In the genomic region with DNA sequence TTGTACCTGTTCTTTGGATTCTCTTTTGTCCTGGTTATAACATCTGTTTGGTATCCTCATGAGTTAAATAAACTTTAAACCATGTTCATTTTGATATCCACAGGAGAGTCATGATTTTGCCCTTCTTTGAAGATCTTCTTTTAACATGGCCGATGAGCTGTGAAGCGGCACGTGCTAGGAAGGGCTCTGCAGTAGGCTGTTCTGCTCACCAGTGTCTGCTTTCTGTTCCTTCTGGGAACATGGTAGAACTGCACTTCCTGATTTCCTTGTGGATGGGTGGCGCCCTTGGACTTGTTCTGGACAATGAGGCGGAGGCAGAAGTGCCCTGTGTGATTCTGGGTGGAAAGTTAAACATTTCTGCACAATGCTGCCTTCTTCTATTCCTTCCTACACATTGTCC, we compare ENCODE assay signal across 26 cellular contexts.
A peak's percentile ranks its signal among the peaks of the same experiment; 100 is the strongest.
DNase-seq lines count a peak whose midpoint lies in the region; ATAC-seq, FAIRE-seq and TF ChIP-seq lines count a peak whose summit lies in the region.
"Had no signal": no experiment of that assay in that cellular context is flagged by ENCODE, and none has a peak within 500 bp of the region (broad histone marks: within the 10 kb centered on the region; RNA-seq: fewer than 3 reads in every experiment).

No MANE protein-coding gene starts in this region.

- H3K4ac ChIP-seq in H1 (replicated peaks; ENCODE audit: insufficient read length, low read depth, low read length) = no peak overlapping the region

- POLR2A ChIA-PET in HEK293 (lab: Yijun Ruan, JAX) (no interaction called here), H1 (lab: Charles Lee; ENCODE audit: partially characterized antibody) (no interaction called here)

- no peaks in the 10 kb centered on the region for H3F3A ChIP-seq in GM23338 (replicated peaks; ENCODE audit: low read depth)

- peaks cover 100% of the 10 kb centered on the region for H3K9me3 Mint-ChIP-seq in GM23338

- ATAC-seq in GM23338 = no peak

- peaks cover 7% of the 10 kb centered on the region for H3K27me3 Mint-ChIP-seq in GM23338 (ENCODE audit: insufficient read depth, low read depth, poor library complexity)
- H3K27me3 Mint-ChIP-seq: CD4-positive, alpha-beta memory T cell; CD4-positive, CD25-positive, alpha-beta regulatory T cell; CD8-positive, alpha-beta memory T cell had no signal

- H3K4me1 ChIP-seq in GM23338 (ENCODE audit: insufficient read depth) (peaks cover 4% of the 10 kb centered on the region; the same call in 1 of the 2 replicates), HEK293 (ENCODE audit: control insufficient read depth, insufficient read depth, low read length) (no peaks in the 10 kb centered on the region), H1 (replicated peaks in 1 of 4; ENCODE audit: control insufficient read depth in 3 of 4, insufficient read depth in 4 of 4, low read length in 3 of 4) (peaks cover 2 to 5% (median 4%) of the 10 kb centered on the region in 4 experiments), hepatocyte (ENCODE audit: insufficient read depth) (no peaks in the 10 kb centered on the region)
- H3K4me1 ChIP-seq: BE2C, BLaER1 had no signal

- H4K20me1 ChIP-seq in GM23338 (replicated peaks; ENCODE audit: insufficient read depth) (no peaks in the 10 kb centered on the region), H1 (replicated peaks in 1 of 2; ENCODE audit: control insufficient read depth in 1 of 2, insufficient read depth in 2 of 2, low read length in 2 of 2) (no peaks in the 10 kb centered on the region), hepatocyte (ENCODE audit: insufficient read depth, poor library complexity, severe bottlenecking) (no peaks in the 10 kb centered on the region)
- H4K20me1 ChIP-seq: BLaER1 had no signal

- H3K4me2 ChIP-seq in GM23338 = no peak overlapping the region
- no peak overlapping the region for H3K4me2 ChIP-seq in H1 (ENCODE audit: insufficient read depth in 1 of 2, low read depth in 2 of 2, low read length in 2 of 2)
- H3K4me2 ChIP-seq in hepatocyte = no peak overlapping the region
- H3K4me2 ChIP-seq: BLaER1 had no signal

- peaks cover 44% of the 10 kb centered on the region for H3K36me3 Mint-ChIP-seq in GM23338 (ENCODE audit: low read depth)
- H3K36me3 Mint-ChIP-seq: CD14-positive monocyte; CD4-positive, alpha-beta memory T cell; CD4-positive, CD25-positive, alpha-beta regulatory T cell had no signal

- no peak overlapping the region for H3K4me3 Mint-ChIP-seq in GM23338
- H3K4me3 Mint-ChIP-seq: CD14-positive monocyte; CD4-positive, alpha-beta memory T cell; CD4-positive, CD25-positive, alpha-beta regulatory T cell; CD8-positive, alpha-beta memory T cell had no signal

- H3K18ac ChIP-seq in H1 (ENCODE audit: extremely low read depth, low read length) = no peak overlapping the region

- TF ChIP-seq CTCF in GM23338 (conservative IDR thresholded peaks at IDR 0.05; ENCODE audit: low read depth in 2 of 2) = no peak
- TF ChIP-seq CTCF in HEK293 (tag by site-specific recombination; IDR thresholded peaks at IDR 0.05) = no peak
- TF ChIP-seq CTCF in H1 (IDR thresholded peaks at IDR 0.05; ENCODE audit: control extremely low read depth in 1 of 3, insufficient read depth in 1 of 3, low read depth in 1 of 3, low read length in 3 of 3) = no peak
- no peak for TF ChIP-seq CTCF in hepatocyte (IDR thresholded peaks at IDR 0.05; ENCODE audit: poor library complexity)

- H3K36me3 ChIP-seq in GM23338 (ENCODE audit: insufficient read depth) (peaks cover 9% of the 10 kb centered on the region; the same call in 1 of the 2 replicates), HEK293 (ENCODE audit: control insufficient read depth in 2 of 2, insufficient read depth in 1 of 2, low read length in 2 of 2) (no peaks in the 10 kb centered on the region), H1 (ENCODE audit: control insufficient read depth in 2 of 4, insufficient read depth in 4 of 4, low read length in 3 of 4) (peaks cover 0 to 12% (median 0%) of the 10 kb centered on the region in 4 experiments; a peak in 2 of 8 replicates), hepatocyte (replicated peaks; ENCODE audit: insufficient read depth, low read depth) (no peaks in the 10 kb centered on the region)
- H3K36me3 ChIP-seq: BE2C, BLaER1 had no signal

- WGBS in H1 (ENCODE audit: extremely low coverage in 1 of 2, insufficient coverage in 1 of 2, insufficient read length in 1 of 2, insufficient replicate concordance in 2 of 2, low coverage in 1 of 2, low lambda C conversion rate in 2 of 2, missing lambda C conversion rate in 1 of 2), 2 experiments = 77% methylated on average over 5 of the region's 5 CpGs; no CpG with 5 or more reads in 1 of the 2 experiments
- WGBS in hepatocyte (ENCODE audit: low lambda C conversion rate, missing lambda C conversion rate) = 74% methylated on average over 5 of the region's 5 CpGs

- no peak overlapping the region; the same call in 1 of the 2 replicates for H2BK12ac ChIP-seq in H1 (ENCODE audit: low read depth, low read length)

- H3K23me2 ChIP-seq in H1 (ENCODE audit: low read depth, low read length) = no peaks in the 10 kb centered on the region

- no peak overlapping the region for H3K27ac Mint-ChIP-seq in GM23338
- H3K27ac Mint-ChIP-seq: CD14-positive monocyte; CD4-positive, alpha-beta memory T cell; CD4-positive, CD25-positive, alpha-beta regulatory T cell; CD8-positive, alpha-beta memory T cell had no signal

- H3K9ac ChIP-seq in H1 (replicated peaks in 1 of 4; ENCODE audit: extremely low read depth in 1 of 4, low read depth in 3 of 4, low read length in 3 of 4) = no peak overlapping the region
- H3K9ac ChIP-seq: BLaER1 had no signal

- no peak overlapping the region for H4K8ac ChIP-seq in H1 (ENCODE audit: extremely low read depth, insufficient read depth, low read length)

- CTCF ChIA-PET in HEK293 (lab: Yijun Ruan, JAX) (no interaction called here), H1 (lab: Charles Lee; ENCODE audit: partially characterized antibody) (no interaction called here)

- no peak overlapping the region for H3K27ac ChIP-seq in GM23338 (ENCODE audit: low read depth)
- H3K27ac ChIP-seq in HEK293 (ENCODE audit: extremely low read depth, low read depth, low read length) = no peak overlapping the region
- no peak overlapping the region for H3K27ac ChIP-seq in H1 (ENCODE audit: low read depth, low read length)
- H3K27ac ChIP-seq in hepatocyte = peak overlapping the region; percentile 34
- H3K27ac ChIP-seq: BLaER1 had no signal

- no peak overlapping the region for H3K14ac ChIP-seq in H1 (ENCODE audit: insufficient read length)

- H3K4me1 Mint-ChIP-seq in GM23338 = no peaks in the 10 kb centered on the region
- H3K4me1 Mint-ChIP-seq: CD14-positive monocyte; CD4-positive, alpha-beta memory T cell; CD4-positive, CD25-positive, alpha-beta regulatory T cell; CD8-positive, alpha-beta memory T cell had no signal

- no peak overlapping the region for H4K91ac ChIP-seq in H1 (replicated peaks; ENCODE audit: insufficient read length, low read length)

- no peak overlapping the region for H2BK20ac ChIP-seq in H1 (ENCODE audit: low read length)

- H2AFZ ChIP-seq in GM23338 (no peak overlapping the region), H1 (ENCODE audit: low read length) (no peak overlapping the region), hepatocyte (no peak overlapping the region)

- H3K9me3 ChIP-seq in HEK293 (ENCODE audit: control insufficient read depth, insufficient read depth, low read depth, low read length) (no peaks in the 10 kb centered on the region), H1 (ENCODE audit: insufficient read depth in 2 of 2, low read depth in 1 of 2, low read length in 1 of 2) (peaks cover 12 to 16% of the 10 kb centered on the region in 2 experiments; a peak in 3 of 4 replicates), hepatocyte (ENCODE audit: low read depth) (peaks cover 3% of the 10 kb centered on the region)
- H3K9me3 ChIP-seq: BE2C had no signal

- no peak for DNase-seq in GM23338 (ENCODE audit: low spot score)
- DNase-seq in H1 (ENCODE audit: low read depth in 1 of 2, low spot score in 2 of 2) = no peak
- DNase-seq in hepatocyte (ENCODE audit: low spot score) = no peak
- no peak for DNase-seq in stimulated activated CD4-positive, alpha-beta T cell treated with anti-CD3 and anti-CD28 coated beads, Interleukin-4, amount 100 ng/mL, for 4 hours
- no peak for DNase-seq in T-helper 1 cell
- DNase-seq in DMS53 treated with DMSO at 0.1 percent for 48 hours (lab: John Stamatoyannopoulos, UW; ENCODE audit: unreplicated experiment) = no peak
- DNase-seq: 8988T; ACHN; BE2C; C1 segment of cervical spinal cord; CD4-positive, alpha-beta memory T cell; CD4-positive, CD25-positive, alpha-beta regulatory T cell; CD8-positive, alpha-beta memory T cell; COR-L47; DMS 273 treated with DMSO at 0.1 percent for 48 hours; DMS153; DMS53; DMS79 treated with DMSO at 0.1 percent for 48 hours; GF-D8 had no signal

- no peak overlapping the region for H2BK5ac ChIP-seq in H1 (ENCODE audit: low read depth, low read length)

- no peak overlapping the region for H4K5ac ChIP-seq in H1 (ENCODE audit: insufficient read length, low read depth, low read length)

- H2BK120ac ChIP-seq in H1 (replicated peaks; ENCODE audit: low read depth, low read length) = no peak overlapping the region

- 0 out of 2 replicates have a peak overlapping the region, but pooled peaks have one; percentile 74 for H2BK15ac ChIP-seq in H1 (ENCODE audit: low read length)

- H3K23ac ChIP-seq in H1 (ENCODE audit: insufficient read length) = no peak overlapping the region

- H3K9me2 ChIP-seq in GM23338 (ENCODE audit: insufficient read depth) (no peaks in the 10 kb centered on the region), hepatocyte (replicated peaks; ENCODE audit: insufficient read depth) (no peaks in the 10 kb centered on the region)

- H3K4me3 ChIP-seq in GM23338 = no peak overlapping the region
- no peak overlapping the region for H3K4me3 ChIP-seq in HEK293 (ENCODE audit: low read depth, low read length)
- H3K4me3 ChIP-seq in H1 (ENCODE audit: extremely low read depth in 1 of 4, insufficient read depth in 2 of 4, low read depth in 3 of 4, low read length in 4 of 4) = no peak overlapping the region
- no peak overlapping the region for H3K4me3 ChIP-seq in hepatocyte
- H3K4me3 ChIP-seq: BLaER1 had no signal

- H3K79me2 ChIP-seq in GM23338 (replicated peaks; ENCODE audit: insufficient read depth) (no peaks in the 10 kb centered on the region), H1 (ENCODE audit: control insufficient read depth in 1 of 2, insufficient read depth in 2 of 2, low read length in 2 of 2) (no peaks in the 10 kb centered on the region), hepatocyte (no peaks in the 10 kb centered on the region)

- no peak for TF ChIP-seq RAD21 in H1 (IDR thresholded peaks at IDR 0.05 in 1 of 2, conservative IDR thresholded peaks at IDR 0.05 in 1 of 2; ENCODE audit: low read depth in 2 of 2, low read length in 2 of 2)

- H2AK5ac ChIP-seq in H1 (ENCODE audit: low read depth, low read length) = no peak overlapping the region

- FAIRE-seq in H1 (lab: Jason Lieb, UNC) = no peak
- FAIRE-seq: A204.1, G401.6, GM12891, GM19239 had no signal

- no peak overlapping the region for H3K56ac ChIP-seq in H1 (replicated peaks; ENCODE audit: insufficient read length, low read depth, low read length)

- H3K79me1 ChIP-seq in H1 (ENCODE audit: low read depth, low read length) = no peaks in the 10 kb centered on the region

- TF ChIP-seq POLR2A in H1 (IDR thresholded peaks at IDR 0.05; ENCODE audit: control extremely low read depth in 1 of 2, low read depth in 2 of 2, low read length in 2 of 2) = no peak

- H3K27me3 ChIP-seq in GM23338 (ENCODE audit: insufficient read depth) (no peaks in the 10 kb centered on the region), H1 (replicated peaks in 1 of 4; ENCODE audit: control insufficient read depth in 3 of 4, extremely low read depth in 1 of 4, insufficient read depth in 3 of 4, low read length in 3 of 4) (no peaks in the 10 kb centered on the region), hepatocyte (no peaks in the 10 kb centered on the region)
- H3K27me3 ChIP-seq: BE2C, BLaER1 had no signal

- TF ChIP-seq EP300 in H1 (IDR thresholded peaks at IDR 0.05; ENCODE audit: borderline replicate concordance in 1 of 2, low read depth in 2 of 2, low read length in 2 of 2) = no peak
